Comparison of ENCODE assay signal across 8 cellular contexts in the genomic region with DNA sequence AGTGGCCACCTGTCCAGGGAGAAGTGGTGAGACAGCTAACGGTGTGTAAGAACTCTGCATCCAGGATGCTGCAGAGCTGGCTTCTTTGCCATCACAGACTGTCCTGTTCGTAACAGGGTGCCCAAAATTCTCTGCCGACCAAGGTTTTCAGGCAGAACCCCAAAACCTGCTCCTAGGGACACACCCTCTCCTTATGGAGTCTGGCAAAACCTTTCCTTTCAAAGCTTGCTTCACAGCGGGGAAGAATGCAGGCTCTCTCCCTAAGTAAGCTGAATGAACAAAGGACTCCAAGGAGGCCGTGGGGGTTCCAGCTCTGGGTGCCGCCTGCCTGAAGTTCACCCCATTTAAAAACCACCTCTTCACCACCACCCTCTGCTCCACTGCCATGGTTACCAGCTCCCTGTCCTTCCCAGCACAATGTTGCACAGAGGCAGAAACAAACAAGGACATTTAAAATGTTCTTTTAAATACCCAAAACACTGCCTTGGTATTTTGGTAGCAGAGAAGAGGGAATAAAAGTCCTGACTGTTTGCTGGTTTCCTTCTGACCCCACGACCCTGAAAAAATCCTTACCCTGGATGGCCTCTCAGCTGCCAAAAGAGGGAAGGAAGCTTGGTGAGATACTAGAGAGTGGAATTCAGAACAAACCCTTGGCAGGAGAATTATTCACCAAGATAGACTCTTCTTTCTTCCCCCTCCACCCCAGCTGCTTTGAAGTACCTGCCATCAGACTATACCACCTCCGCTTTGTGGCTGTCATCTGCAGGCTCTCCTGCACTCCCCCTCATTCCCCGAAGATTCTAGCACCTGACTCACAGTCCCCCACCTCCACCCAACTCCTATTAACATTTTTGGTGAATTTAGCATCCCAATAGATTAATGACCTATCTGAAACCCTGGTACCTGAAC.
A peak's percentile ranks its signal among the peaks of the same experiment; 100 is the strongest.
DNase-seq lines count a peak whose midpoint lies in the region; ATAC-seq lines count a peak whose summit lies in the region.

No MANE protein-coding gene starts in this region.

- peak overlapping the region; percentile 88 for H3K4me3 Mint-ChIP-seq in T-helper 1 cell treated with Interleukin-12 subunit alpha and Interleukin-12 subunit beta and Interleukin-4 antibody, amounts not matched to agents 30 μg/mL and 1 μg/mL, for 36 hours

- H3K27ac ChIP-seq in cingulate gyrus (ENCODE audit: low read depth, low read length) = peak overlapping the region; percentile 99
- H3K27ac ChIP-seq in mucosa of rectum (ENCODE audit: low read depth in 2 of 2, low read length in 2 of 2) = peak overlapping the region; percentile 99 to 100
- H3K27ac ChIP-seq in subcutaneous abdominal adipose tissue (ENCODE audit: low read depth, low read length) = peak overlapping the region; percentile 99

- peak; percentile 32 for DNase-seq in NCI-H2171 treated with DMSO at 0.1 percent for 48 hours (lab: John Stamatoyannopoulos, UW)
- no peak for DNase-seq in NCI-H2171 (lab: John Stamatoyannopoulos, UW)
- DNase-seq in SKM-1 treated with dmso at 0.1 percent for 144 hours (lab: John Stamatoyannopoulos, UW; ENCODE audit: unreplicated experiment) = no peak

- no peak for ATAC-seq in HG03521 (IDR thresholded peaks at IDR 0.05; ENCODE audit: unreplicated experiment)

- H3K36me3 Mint-ChIP-seq in T-helper 1 cell treated with Interleukin-12 subunit alpha and Interleukin-12 subunit beta and Interleukin-4 antibody, amounts not matched to agents 30 μg/mL and 1 μg/mL, for 36 hours (ENCODE audit: low read depth) = no peaks in the 10 kb centered on the region

- peaks cover 38% of the 10 kb centered on the region for H3K4me1 Mint-ChIP-seq in T-helper 1 cell treated with Interleukin-12 subunit alpha and Interleukin-12 subunit beta and Interleukin-4 antibody, amounts not matched to agents 30 μg/mL and 1 μg/mL, for 36 hours (ENCODE audit: low read depth)

- H3K9me3 ChIP-seq in mucosa of rectum (ENCODE audit: control insufficient read depth in 2 of 2, low read length in 2 of 2) (no peaks in the 10 kb centered on the region), subcutaneous abdominal adipose tissue (ENCODE audit: control insufficient read depth in 5 of 5, low read length in 5 of 5) (no peaks in the 10 kb centered on the region)

- no peaks in the 10 kb centered on the region for H3K36me3 ChIP-seq in mucosa of rectum (ENCODE audit: control insufficient read depth in 2 of 2, insufficient read depth in 2 of 2, low read length in 2 of 2)
- no peaks in the 10 kb centered on the region for H3K36me3 ChIP-seq in subcutaneous abdominal adipose tissue (ENCODE audit: control insufficient read depth in 5 of 5, insufficient read depth in 5 of 5, low read length in 5 of 5)

- H3K9me3 Mint-ChIP-seq in T-helper 1 cell treated with Interleukin-12 subunit alpha and Interleukin-12 subunit beta and Interleukin-4 antibody, amounts not matched to agents 30 μg/mL and 1 μg/mL, for 36 hours = no peaks in the 10 kb centered on the region

- H3K27me3 ChIP-seq in mucosa of rectum (ENCODE audit: control insufficient read depth in 2 of 2, insufficient read depth in 2 of 2, low read length in 2 of 2) = no peaks in the 10 kb centered on the region
- no peaks in the 10 kb centered on the region for H3K27me3 ChIP-seq in subcutaneous abdominal adipose tissue (ENCODE audit: control insufficient read depth in 5 of 5, insufficient read depth in 4 of 5, low read length in 5 of 5)

- H3K27me3 Mint-ChIP-seq in T-helper 1 cell treated with Interleukin-12 subunit alpha and Interleukin-12 subunit beta and Interleukin-4 antibody, amounts not matched to agents 30 μg/mL and 1 μg/mL, for 36 hours (ENCODE audit: low read depth) = no peaks in the 10 kb centered on the region

- H3K4me1 ChIP-seq in mucosa of rectum (ENCODE audit: control insufficient read depth in 2 of 2, insufficient read depth in 2 of 2, low read length in 2 of 2) = peaks cover 24 to 33% of the 10 kb centered on the region in 2 donors
- H3K4me1 ChIP-seq in subcutaneous abdominal adipose tissue (ENCODE audit: control insufficient read depth in 5 of 5, insufficient read depth in 5 of 5, low read length in 5 of 5) = peaks cover 10 to 44% (median 32%) of the 10 kb centered on the region in 5 donors

- H3K27ac Mint-ChIP-seq in T-helper 1 cell treated with Interleukin-12 subunit alpha and Interleukin-12 subunit beta and Interleukin-4 antibody, amounts not matched to agents 30 μg/mL and 1 μg/mL, for 36 hours = peak overlapping the region; percentile 76

- H3K9ac ChIP-seq in mucosa of rectum (ENCODE audit: low read depth in 1 of 2, low read length in 2 of 2) (peak overlapping the region; percentile 97 to 99), subcutaneous abdominal adipose tissue (ENCODE audit: low read length in 5 of 5) (peak overlapping the region; percentile 72 to 88 (median 84))

- peak overlapping the region; percentile 73 to 76 for H3K4me3 ChIP-seq in mucosa of rectum (ENCODE audit: low read length in 2 of 2)
- H3K4me3 ChIP-seq in subcutaneous abdominal adipose tissue (ENCODE audit: low read depth in 1 of 5, low read length in 5 of 5) = peak overlapping the region; percentile 45 to 77 (median 69)
